ENCODE assay signal across 21 cellular contexts in the genomic region with DNA sequence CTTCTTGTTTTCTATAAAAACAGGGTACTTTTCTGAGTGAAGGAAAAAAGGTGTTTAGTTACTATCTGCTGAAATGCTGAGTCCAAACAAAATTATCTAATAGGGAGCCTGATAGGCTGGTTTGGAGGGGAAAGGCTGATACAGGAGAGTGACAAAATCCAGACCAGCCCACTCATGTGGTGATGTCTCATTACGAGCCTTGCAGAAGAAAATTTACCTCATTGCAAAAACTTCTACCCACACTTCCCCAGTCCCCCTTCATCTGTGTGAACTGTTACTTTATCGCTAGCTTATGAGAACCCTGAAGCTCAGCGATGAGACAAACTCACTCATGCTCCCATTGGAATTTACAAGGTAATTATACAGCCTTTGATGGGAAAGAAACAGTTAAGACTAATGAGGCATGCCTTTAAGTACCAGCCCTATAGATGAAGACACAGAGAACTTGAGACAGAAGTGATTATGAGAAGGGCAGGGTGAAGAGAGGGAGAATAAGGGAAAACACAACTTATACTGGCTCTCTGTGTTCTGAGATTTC.
A peak's percentile ranks its signal among the peaks of the same experiment; 100 is the strongest.
DNase-seq lines count a peak whose midpoint lies in the region; ATAC-seq and TF ChIP-seq lines count a peak whose summit lies in the region.
"Had no signal": no experiment of that assay in that cellular context is flagged by ENCODE, and none has a peak within 500 bp of the region (broad histone marks: within the 10 kb centered on the region; RNA-seq: fewer than 3 reads in every experiment).

No MANE protein-coding gene starts in this region.

- H2AK5ac ChIP-seq in neuronal stem cell (ENCODE audit: low read depth, low read length), result no peak overlapping the region

- H3K4me1 Mint-ChIP-seq in activated CD8-positive, alpha-beta T cell treated with anti-CD3 and anti-CD28 coated beads for 36 hours (ENCODE audit: low read depth), result peaks cover 13% of the 10 kb centered on the region
- peaks cover 10% of the 10 kb centered on the region for H3K4me1 Mint-ChIP-seq in activated CD8-positive, alpha-beta T cell treated with anti-CD3 and anti-CD28 coated beads, Interleukin-2, amount 10 ng/mL, durations not matched to agents 7 days and 5 days (ENCODE audit: low read depth)
- H3K4me1 Mint-ChIP-seq in type B pancreatic cell (ENCODE audit: unreplicated experiment), result no peaks in the 10 kb centered on the region

- no peak overlapping the region for H3K14ac ChIP-seq in neuronal stem cell (ENCODE audit: low read length)

- intact Hi-C loops in activated CD8-positive, alpha-beta T cell treated with anti-CD3 and anti-CD28 coated beads for 36 hours (cut with micrococcal nuclease), result no loop called here
- intact Hi-C loops in body of pancreas (cut with DNase I), result no loop called here

- H3K79me1 ChIP-seq in neuronal stem cell (ENCODE audit: low read depth, low read length), result no peaks in the 10 kb centered on the region

- no peak overlapping the region for H2BK12ac ChIP-seq in neuronal stem cell (ENCODE audit: low read length)

- H3K36me3 Mint-ChIP-seq in activated CD8-positive, alpha-beta T cell treated with anti-CD3 and anti-CD28 coated beads for 36 hours (ENCODE audit: low read depth), result no peaks in the 10 kb centered on the region
- no peaks in the 10 kb centered on the region for H3K36me3 Mint-ChIP-seq in activated CD8-positive, alpha-beta T cell treated with anti-CD3 and anti-CD28 coated beads, Interleukin-2, amount 10 ng/mL, durations not matched to agents 7 days and 5 days (ENCODE audit: low read depth)
- H3K36me3 Mint-ChIP-seq in type B pancreatic cell, result peaks cover 3% of the 10 kb centered on the region

- no peak overlapping the region for H3K18ac ChIP-seq in neuronal stem cell (ENCODE audit: low read length)

- no peak overlapping the region for H3K4me3 ChIP-seq in body of pancreas
- no peak overlapping the region for H3K4me3 ChIP-seq in neuronal stem cell (ENCODE audit: low read length in 2 of 2)
- H3K4me3 ChIP-seq: BLaER1 treated with 17β-estradiol and CSF1 and Interleukin-3, amounts not matched to agents 10 nM and 100 nM had no signal

- no peak overlapping the region for H2AFZ ChIP-seq in neuronal stem cell (ENCODE audit: low read length)

- ATAC-seq in activated CD8-positive, alpha-beta T cell treated with anti-CD3 and anti-CD28 coated beads for 36 hours, result peak; percentile 10
- no peak for ATAC-seq in activated CD8-positive, alpha-beta T cell treated with anti-CD3 and anti-CD28 coated beads, Interleukin-2, amount 10 ng/mL, durations not matched to agents 7 days and 5 days
- ATAC-seq in body of pancreas, result no peak
- ATAC-seq: Panc1 had no signal

- H3K9me3 Mint-ChIP-seq in activated CD8-positive, alpha-beta T cell treated with anti-CD3 and anti-CD28 coated beads for 36 hours, result no peaks in the 10 kb centered on the region
- no peaks in the 10 kb centered on the region for H3K9me3 Mint-ChIP-seq in activated CD8-positive, alpha-beta T cell treated with anti-CD3 and anti-CD28 coated beads, Interleukin-2, amount 10 ng/mL, durations not matched to agents 7 days and 5 days (ENCODE audit: insufficient read depth)
- H3K9me3 Mint-ChIP-seq in type B pancreatic cell, result peaks cover 8% of the 10 kb centered on the region
- H3K9me3 Mint-ChIP-seq: HFFc6 had no signal

- H3K4me2 ChIP-seq in neuronal stem cell (ENCODE audit: insufficient read depth, low read length, poor library complexity, severe bottlenecking), result no peak overlapping the region

- no peak overlapping the region for H2BK5ac ChIP-seq in neuronal stem cell (ENCODE audit: low read length)

- H3K27me3 Mint-ChIP-seq in activated CD8-positive, alpha-beta T cell treated with anti-CD3 and anti-CD28 coated beads for 36 hours, result peaks cover 1% of the 10 kb centered on the region
- H3K27me3 Mint-ChIP-seq in activated CD8-positive, alpha-beta T cell treated with anti-CD3 and anti-CD28 coated beads, Interleukin-2, amount 10 ng/mL, durations not matched to agents 7 days and 5 days (ENCODE audit: low read depth), result no peaks in the 10 kb centered on the region
- H3K27me3 Mint-ChIP-seq in type B pancreatic cell, result no peaks in the 10 kb centered on the region

- H3K23ac ChIP-seq in neuronal stem cell (ENCODE audit: low read depth, low read length, poor library complexity), result no peak overlapping the region

- no peak overlapping the region for H2BK120ac ChIP-seq in neuronal stem cell (ENCODE audit: low read depth, low read length)

- H3K27ac ChIP-seq in body of pancreas, result no peak overlapping the region
- H3K27ac ChIP-seq in neuronal stem cell (replicated peaks; ENCODE audit: low read length), result no peak overlapping the region

- H3K9me3 ChIP-seq in body of pancreas (no peaks in the 10 kb centered on the region), neuronal stem cell (replicated peaks in 1 of 2; ENCODE audit: control insufficient read depth in 2 of 2, insufficient read depth in 1 of 2, low read depth in 1 of 2, low read length in 2 of 2) (no peaks in the 10 kb centered on the region)

- H2BK15ac ChIP-seq in neuronal stem cell (ENCODE audit: low read length), result no peak overlapping the region

- no peaks in the 10 kb centered on the region for H3K36me3 ChIP-seq in body of pancreas (replicated peaks in 1 of 2; ENCODE audit: insufficient read depth in 1 of 2, low read depth in 2 of 2)
- H3K36me3 ChIP-seq in neuronal stem cell (replicated peaks in 1 of 2; ENCODE audit: control insufficient read depth in 2 of 2, insufficient read depth in 2 of 2, low read length in 2 of 2), result no peaks in the 10 kb centered on the region
- H3K36me3 ChIP-seq: BLaER1 treated with 17β-estradiol and CSF1 and Interleukin-3, amounts not matched to agents 10 nM and 100 nM had no signal

- POLR2A ChIA-PET in activated CD8-positive, alpha-beta T cell treated with anti-CD3 and anti-CD28 coated beads for 36 hours (lab: Charles Lee), result no interaction called here
- POLR2A ChIA-PET in activated CD8-positive, alpha-beta T cell treated with anti-CD3 and anti-CD28 coated beads, Interleukin-2, amount 10 ng/mL, durations not matched to agents 7 days and 5 days (lab: Charles Lee), result no interaction called here

- no peak overlapping the region for H3K9ac ChIP-seq in neuronal stem cell (ENCODE audit: low read depth, low read length, poor library complexity)
- H3K9ac ChIP-seq: BLaER1 treated with 17β-estradiol and CSF1 and Interleukin-3, amounts not matched to agents 10 nM and 100 nM had no signal

- H3K27me3 ChIP-seq in body of pancreas, result no peaks in the 10 kb centered on the region
- no peaks in the 10 kb centered on the region for H3K27me3 ChIP-seq in neuronal stem cell (ENCODE audit: control insufficient read depth in 3 of 3, insufficient read depth in 3 of 3, low read depth in 1 of 3, low read length in 3 of 3)

- H3K27ac Mint-ChIP-seq in activated CD8-positive, alpha-beta T cell treated with anti-CD3 and anti-CD28 coated beads for 36 hours, result no peak overlapping the region
- H3K27ac Mint-ChIP-seq in activated CD8-positive, alpha-beta T cell treated with anti-CD3 and anti-CD28 coated beads, Interleukin-2, amount 10 ng/mL, durations not matched to agents 7 days and 5 days, result no peak overlapping the region
- H3K27ac Mint-ChIP-seq in type B pancreatic cell, result no peak overlapping the region
- H3K27ac Mint-ChIP-seq: HFFc6 had no signal

- H3K4me3 Mint-ChIP-seq in activated CD8-positive, alpha-beta T cell treated with anti-CD3 and anti-CD28 coated beads for 36 hours, result no peak overlapping the region
- H3K4me3 Mint-ChIP-seq in activated CD8-positive, alpha-beta T cell treated with anti-CD3 and anti-CD28 coated beads, Interleukin-2, amount 10 ng/mL, durations not matched to agents 7 days and 5 days, result no peak overlapping the region
- H3K4me3 Mint-ChIP-seq in type B pancreatic cell, result peak overlapping the region; percentile 10
- H3K4me3 Mint-ChIP-seq: HFFc6 had no signal

- CTCF ChIA-PET in activated CD8-positive, alpha-beta T cell treated with anti-CD3 and anti-CD28 coated beads for 36 hours (lab: Charles Lee), result no interaction called here
- CTCF ChIA-PET in activated CD8-positive, alpha-beta T cell treated with anti-CD3 and anti-CD28 coated beads, Interleukin-2, amount 10 ng/mL, durations not matched to agents 7 days and 5 days (lab: Charles Lee), result no interaction called here

- no peak overlapping the region for H4K8ac ChIP-seq in neuronal stem cell (ENCODE audit: low read depth, low read length)

- WGBS in body of pancreas, 2 donors, result 55 to 72% methylated on average over 3 of the region's 3 CpGs
- no CpG with 5 or more reads among the region's 3 CpGs for WGBS in neuronal stem cell (ENCODE audit: extremely low coverage in 2 of 2, insufficient read length in 2 of 2, insufficient replicate concordance in 1 of 2), 2 donors

- peak; percentile 4 for DNase-seq in activated CD8-positive, alpha-beta T cell treated with anti-CD3 and anti-CD28 coated beads for 36 hours
- no peak for DNase-seq in activated CD8-positive, alpha-beta T cell treated with anti-CD3 and anti-CD28 coated beads, Interleukin-2, amount 10 ng/mL, durations not matched to agents 7 days and 5 days
- DNase-seq in amniotic epithelial cell (ENCODE audit: low read depth) (peak; percentile 37), left kidney (ENCODE audit: low read depth, low spot score) (peak; percentile 83), type B pancreatic cell (ENCODE audit: extremely low spot score, unreplicated experiment) (no peak), body of pancreas (no peak), neuronal stem cell (ENCODE audit: low spot score) (no peak), activated gamma-delta T cell (lab: John Stamatoyannopoulos, UW) (no peak)
- DNase-seq: 8988T, DND-41, GDM1, HFFc6, IMR-90, Kasumi-1, NCI-H1105, NCI-H1694 treated with DMSO at 0.1 percent for 48 hours, NCI-H2107, NCI-H2227 treated with DMSO at 0.1 percent for 48 hours, NCI-H524 had no signal

- H3K4me1 ChIP-seq in body of pancreas (no peaks in the 10 kb centered on the region), neuronal stem cell (ENCODE audit: control insufficient read depth in 2 of 2, insufficient read depth in 1 of 2, low read depth in 1 of 2, low read length in 2 of 2) (no peaks in the 10 kb centered on the region)

- TF ChIP-seq POLR2A in body of pancreas (IDR thresholded peaks at IDR 0.05), result no peak

- no peak overlapping the region for H4K91ac ChIP-seq in neuronal stem cell (ENCODE audit: low read depth, low read length, poor library complexity)

- H3K4ac ChIP-seq in neuronal stem cell (ENCODE audit: low read length), result no peak overlapping the region

- TF ChIP-seq CTCF in activated CD8-positive, alpha-beta T cell treated with anti-CD3 and anti-CD28 coated beads for 36 hours (IDR thresholded peaks at IDR 0.05), result no peak
- TF ChIP-seq CTCF in type B pancreatic cell (conservative IDR thresholded peaks at IDR 0.05), result no peak
- no peak for TF ChIP-seq CTCF in body of pancreas (IDR thresholded peaks at IDR 0.05)

Comparison
In these comparisons a context has a peak if more than half of its experiments do, and no peak if none do; other contexts are left out.
1. DNase-seq: peak in activated CD8-positive, alpha-beta T cell treated with anti-CD3 and anti-CD28 coated beads for 36 hours (single experiment), amniotic epithelial cell (single experiment) and left kidney (single experiment); none in activated CD8-positive, alpha-beta T cell treated with anti-CD3 and anti-CD28 coated beads, Interleukin-2, amount 10 ng/mL, durations not matched to agents 7 days and 5 days (single experiment), type B pancreatic cell (single experiment), body of pancreas (0 of 4), neuronal stem cell (single experiment) and activated gamma-delta T cell (single experiment).